ENCODE assay signal across 23 cellular contexts in the genomic region with DNA sequence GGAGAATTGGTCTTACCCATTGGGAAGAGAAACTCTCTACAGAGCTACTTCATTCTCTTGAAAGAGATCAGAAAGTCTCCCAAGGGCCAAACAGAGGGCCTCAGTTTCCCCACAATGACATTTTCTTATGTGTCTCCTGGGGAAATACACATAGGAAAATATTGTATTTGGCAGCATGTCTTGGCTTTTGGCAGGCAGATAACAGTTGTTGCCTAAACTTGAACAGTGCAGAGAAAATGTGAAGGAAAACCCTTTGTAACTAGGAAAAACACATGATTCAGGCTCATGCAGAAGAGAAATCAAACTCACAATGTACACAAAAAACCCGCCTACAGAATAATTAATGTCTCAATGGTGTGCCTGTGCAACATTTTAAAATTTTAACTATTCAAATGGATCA.
"Had no signal": no experiment of that assay in that cellular context is flagged by ENCODE, and none has a peak within 500 bp of the region (broad histone marks: within the 10 kb centered on the region; RNA-seq: fewer than 3 reads in every experiment).

No MANE protein-coding gene starts in this region.

- H3K4me1 ChIP-seq: foreskin keratinocyte had no signal

- H3K4me3 Mint-ChIP-seq: activated CD4-positive, alpha-beta memory T cell treated with anti-CD3 and anti-CD28 coated beads for 36 hours; activated naive CD8-positive, alpha-beta T cell treated with anti-CD3 and anti-CD28 coated beads for 36 hours; activated T-helper 1 cell treated with anti-CD3 and anti-CD28 coated beads, Interleukin-12 subunit alpha, Interleukin-12 subunit beta, Interleukin-2, Interleukin-4 antibody, amounts not matched to agents 30 ng/mL and 10 ng/mL and 1 ng/mL, durations not matched to agents 14 hours and 24 hours and 36 hours; endodermal cell; nephron progenitor cell; WTC11 had no signal

- DNase-seq: activated CD4-positive, alpha-beta memory T cell treated with anti-CD3 and anti-CD28 coated beads for 36 hours; activated CD4-positive, alpha-beta T cell treated with anti-CD3 and anti-CD28 coated beads for 4 hours; activated naive CD8-positive, alpha-beta T cell treated with anti-CD3 and anti-CD28 coated beads for 36 hours; activated T-cell treated with anti-CD3 and anti-CD28 coated beads for 4 hours; cerebellar nuclear complex; dorsolateral prefrontal cortex; endodermal cell; foreskin keratinocyte; hippocampal formation; islet precursor cell; left colon; midbrain; nephron progenitor cell; nucleus accumbens; retina; stimulated activated CD4-positive, alpha-beta T cell treated with anti-CD3 and anti-CD28 coated beads, Interleukin-2, amount 100 ng/mL, for 24 hours; stimulated activated naive CD4-positive, alpha-beta T cell treated with Interleukin-2 at 50 U/mL for 16 hours; transverse colon had no signal

- H3K36me3 Mint-ChIP-seq: activated CD4-positive, alpha-beta memory T cell treated with anti-CD3 and anti-CD28 coated beads for 36 hours; activated naive CD8-positive, alpha-beta T cell treated with anti-CD3 and anti-CD28 coated beads for 36 hours; WTC11 had no signal

- H3K4me1 Mint-ChIP-seq: activated naive CD8-positive, alpha-beta T cell treated with anti-CD3 and anti-CD28 coated beads for 36 hours; endodermal cell; WTC11 had no signal

- H3K9me3 ChIP-seq: suprapubic skin, transverse colon, vagina had no signal

- H3K36me3 ChIP-seq: suprapubic skin, transverse colon, vagina had no signal

- H3K27me3 ChIP-seq: dorsolateral prefrontal cortex, foreskin keratinocyte, suprapubic skin, transverse colon, vagina had no signal

- H3K27ac Mint-ChIP-seq: activated CD4-positive, alpha-beta memory T cell treated with anti-CD3 and anti-CD28 coated beads for 36 hours; activated naive CD8-positive, alpha-beta T cell treated with anti-CD3 and anti-CD28 coated beads for 36 hours; activated T-helper 1 cell treated with anti-CD3 and anti-CD28 coated beads, Interleukin-12 subunit alpha, Interleukin-12 subunit beta, Interleukin-2, Interleukin-4 antibody, amounts not matched to agents 30 ng/mL and 10 ng/mL and 1 ng/mL, durations not matched to agents 14 hours and 24 hours and 36 hours; endodermal cell; nephron progenitor cell; WTC11 had no signal

- H3K27ac ChIP-seq: dorsolateral prefrontal cortex, foreskin keratinocyte, SK-N-MC, suprapubic skin, transverse colon, vagina had no signal

- H3K9me3 Mint-ChIP-seq: activated CD4-positive, alpha-beta memory T cell treated with anti-CD3 and anti-CD28 coated beads for 36 hours; activated naive CD8-positive, alpha-beta T cell treated with anti-CD3 and anti-CD28 coated beads for 36 hours; activated T-helper 1 cell treated with anti-CD3 and anti-CD28 coated beads, Interleukin-12 subunit alpha, Interleukin-12 subunit beta, Interleukin-2, Interleukin-4 antibody, amounts not matched to agents 30 ng/mL and 10 ng/mL and 1 ng/mL, durations not matched to agents 14 hours and 24 hours and 36 hours; endodermal cell; nephron progenitor cell; WTC11 had no signal

- ATAC-seq: foreskin keratinocyte, left colon, WTC11 had no signal

- H3K4me3 ChIP-seq: dorsolateral prefrontal cortex, SK-N-MC, suprapubic skin, transverse colon, vagina had no signal
